Comparison of ENCODE assay signal across 9 cellular contexts in genomic region chr15:72229076-72229946, GRCh38. TPM values are rescaled to one million over a fixed set of nuclear protein-coding genes. Genes with fewer than 3 reads are reported as not detected.
DNase-seq lines count a peak whose midpoint lies in the region; ATAC-seq, FAIRE-seq and TF ChIP-seq lines count a peak whose summit lies in the region.
"Had no signal": no experiment of that assay in that cellular context is flagged by ENCODE, and none has a peak within 500 bp of the region (broad histone marks: within the 10 kb centered on the region; RNA-seq: fewer than 3 reads in every experiment).

No MANE protein-coding gene starts in this region.

- no peaks in the 10 kb centered on the region for H3K9me3 ChIP-seq in astrocyte (ENCODE audit: insufficient read depth, low read depth, low read length)

- peaks cover 48% of the 10 kb centered on the region for H4K20me1 ChIP-seq in astrocyte (ENCODE audit: insufficient read depth, low read length)

- TF ChIP-seq CTCF in astrocyte (IDR thresholded peaks at IDR 0.05; ENCODE audit: insufficient read depth, low read depth, low read length) (no peak), omental fat pad (IDR thresholded peaks at IDR 0.05) (no peak)

- peak; percentile 45 for TF ChIP-seq POLR2A in GM18951 (IDR thresholded peaks at IDR 0.05; ENCODE audit: extremely low read depth, insufficient read depth, insufficient read length)

- peak overlapping the region; percentile 78 for H3K4me3 ChIP-seq in astrocyte (ENCODE audit: insufficient read depth, low read depth, low read length)

- H3K4me2 ChIP-seq in astrocyte (ENCODE audit: low read length) = peak overlapping the region; percentile 90

- peaks cover 11% of the 10 kb centered on the region for H3K36me3 ChIP-seq in astrocyte (ENCODE audit: insufficient read depth, low read length)

- no peaks in the 10 kb centered on the region for H3K9me3 Mint-ChIP-seq in astrocyte (ENCODE audit: unreplicated experiment)

- H3K27ac Mint-ChIP-seq in astrocyte (ENCODE audit: unreplicated experiment) = peak overlapping the region; percentile 99

- in situ Hi-C loops in GM18951 (cut with MboI; ENCODE audit: low sequenced_read_pairs, unreplicated experiment) = no loop called here

- ATAC-seq in omental fat pad (ENCODE audit: low FRiP score) = no peak
- ATAC-seq in HG03521 (IDR thresholded peaks at IDR 0.05; ENCODE audit: unreplicated experiment) = no peak

- H3K4me3 Mint-ChIP-seq in astrocyte (ENCODE audit: unreplicated experiment) = peak overlapping the region; percentile 100

- H3K9ac ChIP-seq in astrocyte (ENCODE audit: low read length) = peak overlapping the region; percentile 98

- H3K4me1 ChIP-seq in astrocyte (ENCODE audit: insufficient read depth, low read length) = peaks cover 44% of the 10 kb centered on the region

- peaks cover 72% of the 10 kb centered on the region for H3K79me2 ChIP-seq in astrocyte (ENCODE audit: insufficient read depth, low read length)

- H2AFZ ChIP-seq in astrocyte (ENCODE audit: low read depth, low read length) = no peak overlapping the region

- DNase-seq in RCC 7860 (ENCODE audit: low spot score) = peak; percentile 33
- DNase-seq in astrocyte (ENCODE audit: low read depth) = peak; percentile 49
- peak; percentile 39 for DNase-seq in kidney tubule cell (ENCODE audit: low spot score)
- DNase-seq in stimulated activated CD8-positive, alpha-beta memory T cell treated with anti-CD3 and anti-CD28 coated beads, Interleukin-4, amount 100 ng/mL, for 48 hours = peak; percentile 58
- DNase-seq in C1 segment of cervical spinal cord (lab: John Stamatoyannopoulos, UW) = no peak
- no peak for DNase-seq in omental fat pad (ENCODE audit: low spot score)

- peak overlapping the region; percentile 87 for H3K27ac ChIP-seq in astrocyte (ENCODE audit: low read depth, low read length)

- H3K27me3 Mint-ChIP-seq in astrocyte (ENCODE audit: low read depth, unreplicated experiment) = no peaks in the 10 kb centered on the region

- FAIRE-seq in RCC 7860 (lab: Jason Lieb, UNC) (no peak), astrocyte (lab: Jason Lieb, UNC) (no peak)
- FAIRE-seq: colon had no signal

- peaks cover 29% of the 10 kb centered on the region for H3K36me3 Mint-ChIP-seq in astrocyte (ENCODE audit: low read depth, unreplicated experiment)

- no peaks in the 10 kb centered on the region for H3K27me3 ChIP-seq in astrocyte (ENCODE audit: insufficient read depth, low read length)

- peaks cover 39% of the 10 kb centered on the region for H3K4me1 Mint-ChIP-seq in astrocyte (ENCODE audit: low read depth, unreplicated experiment)

RNA-seq across cellular contexts. Expression of gene PKM, which starts 1.7 kb away (rescaled TPM):
- total RNA-seq in astrocyte (2,189 and 2,288 TPM in 2 replicates), omental fat pad (100 to 1,000 TPM; 200 to 534 (median 205) TPM)

RNA-seq across cellular contexts. Expression of gene GRAMD2A, which starts 31.7 kb away (rescaled TPM):
- total RNA-seq in astrocyte (0.68 and 0.77 TPM in 2 replicates), omental fat pad (under 1 TPM in 3 of 4 donors, not detected in 1; 0.19 to 0.46 (median 0.24) TPM)

RNA-seq across cellular contexts. Expression of gene PARP6, which starts 43.0 kb away (rescaled TPM):
- total RNA-seq in astrocyte = 49.9 and 62.7 TPM in 2 replicates
- 10 to 100 TPM; 52.4 to 65.7 (median 59.4) TPM for total RNA-seq in omental fat pad

Comparison
In these comparisons a context has a peak if more than half of its experiments do, and no peak if none do; other contexts are left out.
1. DNase-seq: peak in RCC 7860 (single experiment), astrocyte (single experiment), kidney tubule cell (single experiment) and stimulated activated CD8-positive, alpha-beta memory T cell treated with anti-CD3 and anti-CD28 coated beads, Interleukin-4, amount 100 ng/mL, for 48 hours (single experiment); none in C1 segment of cervical spinal cord (0 of 14) and omental fat pad (single experiment).